In the genomic region with DNA sequence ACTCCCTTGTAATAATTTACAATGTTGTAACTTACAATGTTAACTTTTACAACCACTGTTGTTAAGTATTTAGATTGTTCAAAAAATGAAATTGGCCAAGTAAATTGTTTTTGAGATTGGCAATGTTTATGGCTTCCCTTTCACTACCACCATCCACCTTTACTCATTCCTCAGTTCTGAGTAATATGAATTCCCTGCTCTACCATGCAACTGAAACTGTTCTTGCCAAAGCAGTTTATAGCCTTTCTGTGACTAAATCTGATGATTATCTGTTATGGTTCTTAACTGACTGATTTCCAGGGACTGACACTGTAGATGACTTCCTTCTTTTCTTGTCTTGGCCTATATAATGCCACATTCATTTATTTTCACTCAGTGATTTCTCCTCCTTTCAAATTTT, we compare ENCODE assay signal across 17 cellular contexts.
A peak's percentile ranks its signal among the peaks of the same experiment; 100 is the strongest.
DNase-seq lines count a peak whose midpoint lies in the region; ATAC-seq and TF ChIP-seq lines count a peak whose summit lies in the region.
"Had no signal": no experiment of that assay in that cellular context is flagged by ENCODE, and none has a peak within 500 bp of the region (broad histone marks: within the 10 kb centered on the region; RNA-seq: fewer than 3 reads in every experiment).

No MANE protein-coding gene starts in this region.

- H3K79me2 ChIP-seq in hepatocyte, result no peaks in the 10 kb centered on the region
- H3K79me2 ChIP-seq: parathyroid adenoma had no signal

- H4K20me1 ChIP-seq in hepatocyte (ENCODE audit: insufficient read depth, poor library complexity, severe bottlenecking), result no peaks in the 10 kb centered on the region
- H4K20me1 ChIP-seq: BLaER1 had no signal

- peaks cover 18% of the 10 kb centered on the region for H3K4me1 Mint-ChIP-seq in T-helper 2 cell treated with Interferon-gamma antibody and Interleukin-4, amounts not matched to agents 5 μg/mL and 100 μg/mL, for 36 hours (ENCODE audit: low read depth)
- H3K4me1 Mint-ChIP-seq: WTC11 had no signal

- H3K9me3 Mint-ChIP-seq in T-helper 2 cell treated with Interferon-gamma antibody and Interleukin-4, amounts not matched to agents 5 μg/mL and 100 μg/mL, for 36 hours, result peaks cover 11% of the 10 kb centered on the region

- no peak overlapping the region for H2AFZ ChIP-seq in hepatocyte
- H2AFZ ChIP-seq: parathyroid adenoma had no signal

- peak; percentile 24 for DNase-seq in AG09309 (ENCODE audit: low read depth)
- DNase-seq in HPDE6-E6E7 (ENCODE audit: extremely low spot score), result peak; percentile 5
- no peak for DNase-seq in T-helper 2 cell treated with Interferon-gamma antibody and Interleukin-4, amounts not matched to agents 5 μg/mL and 100 μg/mL, for 36 hours (ENCODE audit: low spot score)
- DNase-seq in hepatocyte (ENCODE audit: low spot score), result peak; percentile 30
- no peak for DNase-seq in DMS79 (lab: John Stamatoyannopoulos, UW)
- no peak for DNase-seq in NCI-H2081 treated with DMSO at 0.1 percent for 48 hours (lab: John Stamatoyannopoulos, UW)
- DNase-seq in activated gamma-delta T cell (lab: John Stamatoyannopoulos, UW), result no peak
- DNase-seq: activated CD8-positive, alpha-beta memory T cell treated with anti-CD3 and anti-CD28 coated beads, Interleukin-2, amount 50 U/mL, for 4 hours; cerebellar nuclear complex; kidney; NCI-H1105; stimulated activated CD4-positive, alpha-beta T cell treated with anti-CD3 and anti-CD28 coated beads, Interleukin-12 subunit alpha, Interleukin-12 subunit beta, amount 100 ng/mL, for 4 hours had no signal

- H3K9me3 ChIP-seq in hepatocyte (ENCODE audit: low read depth), result no peaks in the 10 kb centered on the region
- H3K9me3 ChIP-seq: BLaER1 had no signal

- peak overlapping the region; percentile 6 for H3K27ac ChIP-seq in hepatocyte
- H3K27ac ChIP-seq: BLaER1, parathyroid adenoma, SK-N-MC had no signal

- H3K27me3 Mint-ChIP-seq in T-helper 2 cell treated with Interferon-gamma antibody and Interleukin-4, amounts not matched to agents 5 μg/mL and 100 μg/mL, for 36 hours (ENCODE audit: low read depth), result peaks cover 4% of the 10 kb centered on the region

- TF ChIP-seq CTCF in AG09309 (IDR thresholded peaks at IDR 0.05; ENCODE audit: control insufficient read depth, insufficient read depth, low read depth, low read length, missing control alignments) (no peak), hepatocyte (IDR thresholded peaks at IDR 0.05; ENCODE audit: poor library complexity) (no peak)

- no peaks in the 10 kb centered on the region for H3K27me3 ChIP-seq in hepatocyte
- H3K27me3 ChIP-seq: BLaER1 had no signal

- peaks cover 4% of the 10 kb centered on the region for H3K36me3 Mint-ChIP-seq in T-helper 2 cell treated with Interferon-gamma antibody and Interleukin-4, amounts not matched to agents 5 μg/mL and 100 μg/mL, for 36 hours (ENCODE audit: low read depth)
- H3K36me3 Mint-ChIP-seq: WTC11 had no signal

- H3K27ac Mint-ChIP-seq in T-helper 2 cell treated with Interferon-gamma antibody and Interleukin-4, amounts not matched to agents 5 μg/mL and 100 μg/mL, for 36 hours, result peak overlapping the region; percentile 69
- H3K27ac Mint-ChIP-seq: WTC11 had no signal

- H3K4me3 ChIP-seq in AG09309 (ENCODE audit: control insufficient read depth, low read depth, low read length) (no peak overlapping the region), hepatocyte (no peak overlapping the region)
- H3K4me3 ChIP-seq: BLaER1, SK-N-MC had no signal

- H3K9me2 ChIP-seq in hepatocyte (replicated peaks; ENCODE audit: insufficient read depth), result no peaks in the 10 kb centered on the region

- no peaks in the 10 kb centered on the region for H3K36me3 ChIP-seq in hepatocyte (replicated peaks; ENCODE audit: insufficient read depth, low read depth)
- H3K36me3 ChIP-seq: BLaER1 had no signal

- peak overlapping the region; percentile 31 for H3K4me3 Mint-ChIP-seq in T-helper 2 cell treated with Interferon-gamma antibody and Interleukin-4, amounts not matched to agents 5 μg/mL and 100 μg/mL, for 36 hours
- H3K4me3 Mint-ChIP-seq: WTC11 had no signal

- H3K4me1 ChIP-seq in hepatocyte (ENCODE audit: insufficient read depth), result no peaks in the 10 kb centered on the region
- H3K4me1 ChIP-seq: BLaER1, parathyroid adenoma had no signal

- H3K4me2 ChIP-seq in hepatocyte, result no peak overlapping the region
- H3K4me2 ChIP-seq: BLaER1 had no signal

- no peak for ATAC-seq in GM19035 (IDR thresholded peaks at IDR 0.05; ENCODE audit: unreplicated experiment)
- ATAC-seq: WTC11 had no signal

Comparison
In these comparisons a context has a peak if more than half of its experiments do, and no peak if none do; other contexts are left out.
1. DNase-seq: peak in AG09309 (single experiment), HPDE6-E6E7 (single experiment) and hepatocyte (single experiment); none in T-helper 2 cell treated with Interferon-gamma antibody and Interleukin-4, amounts not matched to agents 5 μg/mL and 100 μg/mL, for 36 hours (single experiment), DMS79 (single experiment), NCI-H2081 treated with DMSO at 0.1 percent for 48 hours (single experiment) and activated gamma-delta T cell (single experiment).